8 cellular contexts compared by ENCODE assay signal in the genomic region with DNA sequence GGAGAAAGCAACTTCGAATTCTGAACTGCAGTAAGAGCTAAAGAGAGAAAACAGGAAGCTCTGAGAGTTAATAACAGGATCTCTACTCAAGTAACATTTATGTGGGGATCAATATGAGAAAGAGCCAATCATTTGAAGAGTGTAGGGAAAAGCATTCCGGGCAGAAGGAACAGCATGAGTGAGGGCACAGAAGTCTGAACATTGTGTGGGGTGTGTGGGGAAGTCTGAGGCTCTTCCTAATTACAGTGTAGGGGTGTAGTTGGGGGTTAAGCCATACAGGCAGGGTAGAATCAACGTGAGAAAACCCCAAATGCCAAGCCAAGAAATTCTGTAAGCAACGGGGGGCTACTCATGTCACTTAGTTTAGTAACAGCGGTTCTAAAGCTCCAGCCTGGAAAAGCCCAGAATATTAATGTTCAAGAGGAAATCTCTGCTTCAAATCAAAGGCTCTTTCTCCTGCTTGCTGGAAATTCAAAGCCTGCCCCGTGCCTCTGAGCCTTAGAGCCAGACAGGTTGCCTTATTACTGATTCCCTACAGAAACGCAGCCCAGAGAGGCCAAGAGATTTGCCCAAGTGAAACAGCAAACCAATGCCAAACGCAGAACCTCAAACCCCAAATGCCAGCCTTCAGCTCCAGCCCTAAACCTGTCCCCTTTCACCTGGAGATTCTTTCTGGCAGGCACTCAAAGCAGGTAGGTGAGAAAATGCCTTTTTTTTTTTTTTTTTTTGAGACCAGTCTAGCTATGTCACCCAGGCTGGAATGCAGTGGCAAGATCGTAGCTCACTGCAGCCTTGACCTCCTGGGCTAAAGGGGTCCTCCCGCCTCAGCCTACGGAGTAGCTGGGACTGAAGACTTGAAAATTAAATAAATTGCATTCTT. TPM values are rescaled to one million over a fixed set of nuclear protein-coding genes. Genes with fewer than 3 reads are reported as not detected.
DNase-seq lines count a peak whose midpoint lies in the region; ATAC-seq and TF ChIP-seq lines count a peak whose summit lies in the region.

No MANE protein-coding gene starts in this region.

- peak overlapping the region; percentile 84 for H3K4me3 Mint-ChIP-seq in activated naive CD8-positive, alpha-beta T cell treated with anti-CD3 and anti-CD28 coated beads, Interleukin-2, amount 50 U/mL, for 24 hours
- H3K4me3 Mint-ChIP-seq in memory B cell, result peak overlapping the region; percentile 75

- H3K4me3 ChIP-seq in heart right ventricle (peak overlapping the region in 5 of 10 donors; percentile 42 to 57 (median 52)), uterus (no peak overlapping the region)

- intact Hi-C loops in heart right ventricle (cut with DNase I), result loop anchor here in 7 of 10 donors (2.0 to 5.0 kb wide), 5 partner anchors 41 to 61 kb away; partner anchors contain the start of gene DDIT4 (in 3 of the 7)
- intact Hi-C loops in Right ventricle myocardium superior (cut with DNase I), result no loop called here
- intact Hi-C loops in uterus (cut with DNase I; ENCODE audit: low total_unique reads), result no loop called here

- ATAC-seq in heart right ventricle, result no peak
- no peak for ATAC-seq in Right ventricle myocardium superior (ENCODE audit: poor library complexity)
- ATAC-seq in activated naive CD8-positive, alpha-beta T cell treated with anti-CD3 and anti-CD28 coated beads, Interleukin-2, amount 50 U/mL, for 24 hours, result no peak
- ATAC-seq in memory B cell (ENCODE audit: low read depth), result no peak
- ATAC-seq in HG02678 (IDR thresholded peaks at IDR 0.05; ENCODE audit: unreplicated experiment), result no peak

- H3K4me1 ChIP-seq in heart right ventricle (peaks cover 42 to 90% (median 74%) of the 10 kb centered on the region in 9 donors), uterus (peaks cover 0 to 8% of the 10 kb centered on the region in 2 donors)

- H3K27me3 Mint-ChIP-seq in activated naive CD8-positive, alpha-beta T cell treated with anti-CD3 and anti-CD28 coated beads, Interleukin-2, amount 50 U/mL, for 24 hours, result no peaks in the 10 kb centered on the region
- no peaks in the 10 kb centered on the region for H3K27me3 Mint-ChIP-seq in memory B cell

- no peaks in the 10 kb centered on the region for H3K9me3 ChIP-seq in heart right ventricle
- H3K9me3 ChIP-seq in uterus, result no peaks in the 10 kb centered on the region

- DNase-seq in heart right ventricle, result no peak
- no peak for DNase-seq in Right ventricle myocardium superior
- peak; percentile 26 for DNase-seq in activated naive CD8-positive, alpha-beta T cell treated with anti-CD3 and anti-CD28 coated beads, Interleukin-2, amount 50 U/mL, for 24 hours
- DNase-seq in memory B cell (ENCODE audit: low spot score in 2 of 2), result no peak
- no peak for DNase-seq in uterus
- DNase-seq in effector CD8-positive, alpha-beta T cell (lab: John Stamatoyannopoulos, UW), result no peak
- no peak for DNase-seq in OCI-M1 (lab: John Stamatoyannopoulos, UW)

- H3K9me3 Mint-ChIP-seq in activated naive CD8-positive, alpha-beta T cell treated with anti-CD3 and anti-CD28 coated beads, Interleukin-2, amount 50 U/mL, for 24 hours, result no peaks in the 10 kb centered on the region
- no peaks in the 10 kb centered on the region for H3K9me3 Mint-ChIP-seq in memory B cell

- peak overlapping the region; percentile 92 for H3K27ac Mint-ChIP-seq in activated naive CD8-positive, alpha-beta T cell treated with anti-CD3 and anti-CD28 coated beads, Interleukin-2, amount 50 U/mL, for 24 hours
- peak overlapping the region; percentile 95 for H3K27ac Mint-ChIP-seq in memory B cell

- 72 to 78% methylated on average over 11 of the region's 11 CpGs for WGBS in heart right ventricle, 2 donors

- H3K27ac ChIP-seq in heart right ventricle (peak overlapping the region; percentile 72 to 99 (median 90)), uterus (peak overlapping the region; percentile 82 to 91)

- TF ChIP-seq CTCF in heart right ventricle (IDR thresholded peaks at IDR 0.05), result no peak
- no peak for TF ChIP-seq CTCF in uterus (IDR thresholded peaks at IDR 0.05)

- no peaks in the 10 kb centered on the region for H3K36me3 ChIP-seq in heart right ventricle
- H3K36me3 ChIP-seq in uterus, result no peaks in the 10 kb centered on the region

- TF ChIP-seq POLR2A in uterus (IDR thresholded peaks at IDR 0.05), result no peak

- H3K4me1 Mint-ChIP-seq in activated naive CD8-positive, alpha-beta T cell treated with anti-CD3 and anti-CD28 coated beads, Interleukin-2, amount 50 U/mL, for 24 hours, result peaks cover 78% of the 10 kb centered on the region
- peaks cover 33% of the 10 kb centered on the region for H3K4me1 Mint-ChIP-seq in memory B cell

- H3K27me3 ChIP-seq in heart right ventricle (no peaks in the 10 kb centered on the region), uterus (no peaks in the 10 kb centered on the region)

- peaks cover 4% of the 10 kb centered on the region for H3K36me3 Mint-ChIP-seq in activated naive CD8-positive, alpha-beta T cell treated with anti-CD3 and anti-CD28 coated beads, Interleukin-2, amount 50 U/mL, for 24 hours (ENCODE audit: low read depth)
- H3K36me3 Mint-ChIP-seq in memory B cell, result no peaks in the 10 kb centered on the region

RNA-seq across cellular contexts. Expression of gene DNAJB12, which starts 36.1 kb away (rescaled TPM):
- total RNA-seq in heart right ventricle (10 to 100 TPM; 24.4 to 32.8 (median 28.9) TPM), Right ventricle myocardium superior (26.1 TPM), uterus (10 to 100 TPM; 18.4 to 34.8 (median 22.7) TPM)
- polyA plus RNA-seq in heart right ventricle, result 10 to 100 TPM; 22.6 to 27.5 TPM

RNA-seq across cellular contexts. Expression of gene DDIT4, which starts 44.9 kb away (rescaled TPM):
- total RNA-seq in heart right ventricle (100 to 1,000 TPM in 1 of 10 donors, 10 to 100 TPM in 9; 13.6 to 102 (median 30.2) TPM), Right ventricle myocardium superior (54.8 TPM), uterus (100 to 1,000 TPM; 118 to 210 (median 145) TPM)
- 100 to 1,000 TPM in 1 of 2 donors, 10 to 100 TPM in 1; 64.7 to 135 TPM for polyA plus RNA-seq in heart right ventricle

Comparison
In these comparisons a context has a peak if more than half of its experiments do, and no peak if none do; other contexts are left out.
1. intact Hi-C loops: an anchor here in heart right ventricle (2.0 to 5.0 kb wide); none called in Right ventricle myocardium superior and uterus.